ENCODE assay signal across 1 cellular context in genomic region chr1:100720751-100721150, GRCh38.
TF ChIP-seq lines count a peak whose summit lies in the region.

No MANE protein-coding gene starts in this region.

TF ChIP-seq in SK-N-SH, 30 proteins besides CTCF, POLR2A, EP300 and RAD21 (continued from another document):
- no peak for TF ChIP-seq ZBTB33 (IDR thresholded peaks at IDR 0.05; ENCODE audit: borderline replicate concordance, low read depth)
